In genomic region chr18:28826062-28826565, GRCh38 we compare ENCODE assay signal across 9 cellular contexts.
"Had no signal": no experiment of that assay in that cellular context is flagged by ENCODE, and none has a peak within 500 bp of the region (broad histone marks: within the 10 kb centered on the region; RNA-seq: fewer than 3 reads in every experiment).

No MANE protein-coding gene starts in this region.

- H3K27ac ChIP-seq: GM23248 had no signal

- H2AFZ ChIP-seq: GM23248, GM23338 had no signal

- DNase-seq: GM23248, GOT3, H7, H9, HCEC 1CT, HFFc6 had no signal

- H3K4me1 ChIP-seq: HAP-1 had no signal

- H3K36me3 ChIP-seq: HAP-1 had no signal

- H3K4me3 Mint-ChIP-seq: GM23338, H9, HFFc6 had no signal

- H3K9me3 Mint-ChIP-seq: GM23338, H9, HFFc6 had no signal

- H3K9ac ChIP-seq: GM23248 had no signal

- ATAC-seq: GM23338, HCT116 had no signal

- H3K4me2 ChIP-seq: GM23338 had no signal

- H3K9me3 ChIP-seq: HAP-1 had no signal

- H3K4me3 ChIP-seq: GM23248, GM23338, HAP-1 had no signal

- H3K27ac Mint-ChIP-seq: GM23338, H9, HFFc6 had no signal
